In genomic region chr1:235291599-235291998, GRCh38 we compare ENCODE assay signal across 1 cellular context.
TF ChIP-seq lines count a peak whose summit lies in the region.

No MANE protein-coding gene starts in this region.

TF ChIP-seq in A549, 52 proteins besides CTCF, POLR2A, EP300 and RAD21 (continued from another document):
- TF ChIP-seq REST (IDR thresholded peaks at IDR 0.05) (no peak), HOXB5 (CRISPR knock-in tag; IDR thresholded peaks at IDR 0.05) (no peak), BHLHE40 (IDR thresholded peaks at IDR 0.05; ENCODE audit: low read depth, low read length) (no peak), BCL3 (IDR thresholded peaks at IDR 0.05) (no peak)
TF ChIP-seq in A549: peak in this region for 0.
